Comparison of ENCODE assay signal across 1 cellular context in genomic region chr1:18539171-18539570, GRCh38.
TF ChIP-seq lines count a peak whose summit lies in the region.

No MANE protein-coding gene starts in this region.

TF ChIP-seq in K562, 482 proteins besides CTCF, POLR2A, EP300 and RAD21 (continued from another document):
- TF ChIP-seq, protein P1, sequence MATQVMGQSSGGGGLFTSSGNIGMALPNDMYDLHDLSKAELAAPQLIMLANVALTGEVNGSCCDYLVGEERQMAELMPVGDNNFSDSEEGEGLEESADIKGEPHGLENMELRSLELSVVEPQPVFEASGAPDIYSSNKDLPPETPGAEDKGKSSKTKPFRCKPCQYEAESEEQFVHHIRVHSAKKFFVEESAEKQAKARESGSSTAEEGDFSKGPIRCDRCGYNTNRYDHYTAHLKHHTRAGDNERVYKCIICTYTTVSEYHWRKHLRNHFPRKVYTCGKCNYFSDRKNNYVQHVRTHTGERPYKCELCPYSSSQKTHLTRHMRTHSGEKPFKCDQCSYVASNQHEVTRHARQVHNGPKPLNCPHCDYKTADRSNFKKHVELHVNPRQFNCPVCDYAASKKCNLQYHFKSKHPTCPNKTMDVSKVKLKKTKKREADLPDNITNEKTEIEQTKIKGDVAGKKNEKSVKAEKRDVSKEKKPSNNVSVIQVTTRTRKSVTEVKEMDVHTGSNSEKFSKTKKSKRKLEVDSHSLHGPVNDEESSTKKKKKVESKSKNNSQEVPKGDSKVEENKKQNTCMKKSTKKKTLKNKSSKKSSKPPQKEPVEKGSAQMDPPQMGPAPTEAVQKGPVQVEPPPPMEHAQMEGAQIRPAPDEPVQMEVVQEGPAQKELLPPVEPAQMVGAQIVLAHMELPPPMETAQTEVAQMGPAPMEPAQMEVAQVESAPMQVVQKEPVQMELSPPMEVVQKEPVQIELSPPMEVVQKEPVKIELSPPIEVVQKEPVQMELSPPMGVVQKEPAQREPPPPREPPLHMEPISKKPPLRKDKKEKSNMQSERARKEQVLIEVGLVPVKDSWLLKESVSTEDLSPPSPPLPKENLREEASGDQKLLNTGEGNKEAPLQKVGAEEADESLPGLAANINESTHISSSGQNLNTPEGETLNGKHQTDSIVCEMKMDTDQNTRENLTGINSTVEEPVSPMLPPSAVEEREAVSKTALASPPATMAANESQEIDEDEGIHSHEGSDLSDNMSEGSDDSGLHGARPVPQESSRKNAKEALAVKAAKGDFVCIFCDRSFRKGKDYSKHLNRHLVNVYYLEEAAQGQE (CRISPR knock-in tag; IDR thresholded peaks at IDR 0.05; ENCODE audit: low read depth), result no peak
- no peak for TF ChIP-seq ATF7 (IDR thresholded peaks at IDR 0.05)
- TF ChIP-seq CSDE1 (IDR thresholded peaks at IDR 0.05), result no peak
- no peak for TF ChIP-seq ZFPM2 (CRISPR knock-in tag; IDR thresholded peaks at IDR 0.05)
- TF ChIP-seq ARID2 (IDR thresholded peaks at IDR 0.05), result no peak
- no peak for TF ChIP-seq TFAM (CRISPR knock-in tag; conservative IDR thresholded peaks at IDR 0.05)
- no peak for TF ChIP-seq KDM5B (IDR thresholded peaks at IDR 0.05; ENCODE audit: insufficient replicate concordance, low read depth, low read length)
- no peak for TF ChIP-seq MCM5 (IDR thresholded peaks at IDR 0.05; ENCODE audit: low read depth)
- no peak for TF ChIP-seq ZNF174 (CRISPR knock-in tag; IDR thresholded peaks at IDR 0.05)
- TF ChIP-seq USF2 (CRISPR knock-in tag; IDR thresholded peaks at IDR 0.05), result peak; percentile 51
- TF ChIP-seq NELFE (IDR thresholded peaks at IDR 0.05; ENCODE audit: insufficient read depth, insufficient read length), result no peak
- TF ChIP-seq ZNF175 (CRISPR knock-in tag; IDR thresholded peaks at IDR 0.05; ENCODE audit: low read depth), result no peak
- no peak for TF ChIP-seq GATA2 (CRISPR knock-in tag; IDR thresholded peaks at IDR 0.05)
- no peak for TF ChIP-seq CHD7 (IDR thresholded peaks at IDR 0.05; ENCODE audit: low read depth, low read length)
- TF ChIP-seq RBM17 (IDR thresholded peaks at IDR 0.05; ENCODE audit: borderline replicate concordance, low read depth, low read length), result no peak
- peak; percentile 59 for TF ChIP-seq USF1 (CRISPR knock-in tag; IDR thresholded peaks at IDR 0.05)
- TF ChIP-seq SP2 (IDR thresholded peaks at IDR 0.05; ENCODE audit: extremely low read depth, low read depth, low read length, poor library complexity, severe bottlenecking), result no peak
